9 cellular contexts compared by ENCODE assay signal in the genomic region with DNA sequence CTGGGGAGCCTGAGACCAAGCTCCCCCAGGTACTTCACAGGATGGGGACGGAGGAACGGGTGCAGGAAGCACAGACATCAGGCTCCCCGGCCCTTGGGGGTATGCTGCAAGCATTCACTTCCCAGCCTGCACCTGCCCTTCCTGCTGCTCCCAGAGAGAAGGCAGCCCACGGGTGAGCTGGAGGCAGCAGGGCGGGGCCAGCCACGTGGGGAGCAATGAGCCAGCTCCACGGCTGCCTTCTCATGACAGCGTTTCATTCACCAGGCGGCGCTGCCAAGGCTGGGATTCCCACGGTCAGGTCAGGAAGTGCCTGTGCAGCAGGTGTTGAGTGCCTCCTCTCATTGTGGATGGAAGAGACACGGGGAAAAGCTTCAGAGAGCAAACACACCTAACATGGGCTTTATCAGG. TPM values are rescaled to one million over a fixed set of nuclear protein-coding genes. Genes with fewer than 3 reads are reported as not detected.
DNase-seq lines count a peak whose midpoint lies in the region; ATAC-seq and TF ChIP-seq lines count a peak whose summit lies in the region.
"Had no signal": no experiment of that assay in that cellular context is flagged by ENCODE, and none has a peak within 500 bp of the region (broad histone marks: within the 10 kb centered on the region; RNA-seq: fewer than 3 reads in every experiment).

No MANE protein-coding gene starts in this region.

- H3K4me3 ChIP-seq in SK-N-SH (ENCODE audit: low read depth in 2 of 2, low read length in 1 of 2) (no peak overlapping the region), colonic mucosa (no peak overlapping the region)

- peaks cover 25 to 44% of the 10 kb centered on the region in 2 experiments for H3K36me3 ChIP-seq in SK-N-SH (replicated peaks in 1 of 2; ENCODE audit: control insufficient read depth in 1 of 2, insufficient read depth in 2 of 2, low read length in 1 of 2)
- no peaks in the 10 kb centered on the region for H3K36me3 ChIP-seq in colonic mucosa

- H3K27ac ChIP-seq in SK-N-SH (ENCODE audit: low read depth in 2 of 2, low read length in 1 of 2) (no peak overlapping the region), colonic mucosa (no peak overlapping the region)

- H3K9me3 ChIP-seq in SK-N-SH (0 out of 2 replicates have a peak, but pooled peaks cover 2% of the 10 kb centered on the region), colonic mucosa (no peaks in the 10 kb centered on the region)

- H2AFZ ChIP-seq in SK-N-SH (ENCODE audit: low read depth) = no peak overlapping the region

- H3K27me3 ChIP-seq in SK-N-SH (ENCODE audit: insufficient read depth) (no peaks in the 10 kb centered on the region), colonic mucosa (no peaks in the 10 kb centered on the region)

- CTCF ChIA-PET in SK-N-SH (lab: Yijun Ruan, JAX) = interaction anchor here (1.1 kb wide), 1 partner anchor 78 kb away, joined by 3 read pairs; no protein-coding TSS in a partner anchor

- H4K20me1 ChIP-seq in SK-N-SH (ENCODE audit: insufficient read depth) = peaks cover 6% of the 10 kb centered on the region; the same call in 1 of the 2 replicates

- no peak for ATAC-seq in SK-N-SH treated with all-trans-retinoic acid at 6 μM for 48 hours
- no peak for ATAC-seq in HG02759 (IDR thresholded peaks at IDR 0.05; ENCODE audit: unreplicated experiment)
- no peak for ATAC-seq in HG03439 (IDR thresholded peaks at IDR 0.05; ENCODE audit: unreplicated experiment)
- no peak for ATAC-seq in HG03045 (IDR thresholded peaks at IDR 0.05; ENCODE audit: unreplicated experiment)

- peaks cover 19% of the 10 kb centered on the region for H3F3A ChIP-seq in SK-N-SH (replicated peaks; ENCODE audit: insufficient read depth)

- no CpG with 5 or more reads among the region's 12 CpGs for WGBS in SK-N-SH (ENCODE audit: low lambda C conversion rate)

- H3K4me2 ChIP-seq in SK-N-SH = no peak overlapping the region

- H3K9ac ChIP-seq in SK-N-SH (no peak overlapping the region), colonic mucosa (ENCODE audit: low read depth in 2 of 2, low read length in 2 of 2) (peak overlapping the region in 1 of 2 donors; percentile 34)

- no peaks in the 10 kb centered on the region for H3K9me2 ChIP-seq in SK-N-SH

- intact Hi-C loops in colonic mucosa (cut with DNase I) = no loop called here

- H3K4me1 ChIP-seq in SK-N-SH (ENCODE audit: control insufficient read depth in 1 of 2, insufficient read depth in 2 of 2, low read depth in 1 of 2, low read length in 1 of 2) (peaks cover 12 to 38% of the 10 kb centered on the region in 2 experiments), colonic mucosa (peaks cover 30% of the 10 kb centered on the region)

- POLR2A ChIA-PET in SK-N-SH (lab: Yijun Ruan, JAX) = no interaction called here

- TF ChIP-seq CTCF in SK-N-SH (IDR thresholded peaks at IDR 0.05) (no peak), colonic mucosa (IDR thresholded peaks at IDR 0.05) (no peak)

- no peak for TF ChIP-seq EP300 in SK-N-SH (IDR thresholded peaks at IDR 0.05; ENCODE audit: borderline replicate concordance in 1 of 2, low read depth in 1 of 2, low read length in 1 of 2)

- peaks cover 17% of the 10 kb centered on the region; the same call in 1 of the 2 replicates for H3K79me2 ChIP-seq in SK-N-SH (ENCODE audit: insufficient read depth)

- TF ChIP-seq RAD21 in SK-N-SH (IDR thresholded peaks at IDR 0.05; ENCODE audit: low read length) = no peak

- peak; percentile 16 for DNase-seq in SK-N-SH
- DNase-seq in NCI-H2029 treated with DMSO at 0.1 percent for 48 hours (lab: John Stamatoyannopoulos, UW) = peak; percentile 59
- DNase-seq in colonic mucosa = peak; percentile 72
- DNase-seq in nucleus accumbens (lab: John Stamatoyannopoulos, UW) = peak in 41 of 56 donors; percentile 13 to 88 (median 60)
- DNase-seq: foreskin melanocyte had no signal

TF ChIP-seq in SK-N-SH, 30 proteins besides CTCF, POLR2A, EP300 and RAD21 (continues in another document):
- TF ChIP-seq IRF3 (IDR thresholded peaks at IDR 0.05; ENCODE audit: low read depth, low read length) (no peak), MAX (IDR thresholded peaks at IDR 0.05; ENCODE audit: low read depth) (no peak), FOSL2 (IDR thresholded peaks at IDR 0.05; ENCODE audit: borderline replicate concordance, low read depth) (no peak), USF1 (IDR thresholded peaks at IDR 0.05; ENCODE audit: borderline replicate concordance, low read depth) (no peak)
- TF ChIP-seq, protein P1, sequence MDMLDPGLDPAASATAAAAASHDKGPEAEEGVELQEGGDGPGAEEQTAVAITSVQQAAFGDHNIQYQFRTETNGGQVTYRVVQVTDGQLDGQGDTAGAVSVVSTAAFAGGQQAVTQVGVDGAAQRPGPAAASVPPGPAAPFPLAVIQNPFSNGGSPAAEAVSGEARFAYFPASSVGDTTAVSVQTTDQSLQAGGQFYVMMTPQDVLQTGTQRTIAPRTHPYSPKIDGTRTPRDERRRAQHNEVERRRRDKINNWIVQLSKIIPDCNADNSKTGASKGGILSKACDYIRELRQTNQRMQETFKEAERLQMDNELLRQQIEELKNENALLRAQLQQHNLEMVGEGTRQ (IDR thresholded peaks at IDR 0.05; ENCODE audit: borderline replicate concordance, low read depth, low read length) = no peak

TF ChIP-seq in SK-N-SH treated with all-trans-retinoic acid at 6 μM for 48 hours, 23 proteins besides CTCF, POLR2A, EP300 and RAD21:
- no peak for TF ChIP-seq ESRRG (CRISPR knock-in tag; IDR thresholded peaks at IDR 0.05)
- TF ChIP-seq BACH2 (CRISPR knock-in tag; IDR thresholded peaks at IDR 0.05; ENCODE audit: borderline replicate concordance) = no peak
- no peak for TF ChIP-seq SNAI2 (CRISPR knock-in tag; IDR thresholded peaks at IDR 0.05)
- no peak for TF ChIP-seq OSR1 (CRISPR knock-in tag; IDR thresholded peaks at IDR 0.05)
- TF ChIP-seq ISL1 (CRISPR knock-in tag; IDR thresholded peaks at IDR 0.05) = no peak
- no peak for TF ChIP-seq CREB5 (CRISPR knock-in tag; IDR thresholded peaks at IDR 0.05; ENCODE audit: low read depth)
- TF ChIP-seq ZC3H10 (CRISPR knock-in tag; IDR thresholded peaks at IDR 0.05) = no peak

RNA-seq across cellular contexts. Expression of gene PHLDA2, which starts 14.5 kb away (rescaled TPM):
- polyA plus RNA-seq in SK-N-SH (2012; rRNA removed) = 16.2 and 23.6 TPM in 2 replicates
- 15.9 and 26.1 TPM in 2 replicates for polyA plus RNA-seq in SK-N-SH (2012; cell fraction: cytosol; rRNA removed)
- 15.9 and 37.1 TPM in 2 replicates for polyA plus RNA-seq in SK-N-SH (2012; cell fraction: nucleus; rRNA removed)
- total RNA-seq in colonic mucosa = 10 to 100 TPM; 31.6 to 41.6 TPM

RNA-seq across cellular contexts. Expression of gene NAP1L4, which starts 48.4 kb away (rescaled TPM):
- polyA plus RNA-seq in SK-N-SH (2012; rRNA removed) = 82.5 and 104 TPM in 2 replicates
- 94.9 and 110 TPM in 2 replicates for polyA plus RNA-seq in SK-N-SH (2012; cell fraction: cytosol; rRNA removed)
- polyA plus RNA-seq in SK-N-SH (2012; cell fraction: nucleus; rRNA removed) = 54.4 and 105 TPM in 2 replicates
- 100 to 1,000 TPM in 1 of 2 donors, 10 to 100 TPM in 1; 96.1 to 134 TPM for total RNA-seq in colonic mucosa

RNA-seq across cellular contexts. Expression of gene CDKN1C, which starts 58.1 kb away (rescaled TPM):
- polyA plus RNA-seq in SK-N-SH (2012; rRNA removed) = 1.1 and 1.6 TPM in 2 replicates
- 1.2 and 1.7 TPM in 2 replicates for polyA plus RNA-seq in SK-N-SH (2012; cell fraction: cytosol; rRNA removed)
- polyA plus RNA-seq in SK-N-SH (2012; cell fraction: nucleus; rRNA removed) = 2.4 and 4.2 TPM in 2 replicates
- total RNA-seq in colonic mucosa = 10 to 100 TPM; 10.9 to 18.2 TPM

Comparison
In these comparisons a context has a peak if more than half of its experiments do, and no peak if none do; other contexts are left out.
1. DNase-seq: peak in every context shown above with its lines; median percentile 72 in colonic mucosa; 60 in nucleus accumbens; 59 in NCI-H2029 treated with DMSO at 0.1 percent for 48 hours; 16 in SK-N-SH.